Comparison of ENCODE assay signal across 8 cellular contexts in genomic region chr13:33676045-33676699, GRCh38.
DNase-seq lines count a peak whose midpoint lies in the region; ATAC-seq and TF ChIP-seq lines count a peak whose summit lies in the region.

No MANE protein-coding gene starts in this region.

- no peak overlapping the region for H3K27ac ChIP-seq in ACC112 (ENCODE audit: low read depth, low read length)

- DNase-seq in M059J (ENCODE audit: low read depth) (peak; percentile 34), choroid plexus epithelial cell (ENCODE audit: low read depth) (peak; percentile 20)

- H3K4me3 ChIP-seq in ACC112 (ENCODE audit: low read depth, low read length) (peak overlapping the region; percentile 45), choroid plexus epithelial cell (ENCODE audit: low read depth, low read length) (peak overlapping the region; percentile 56), mucosa of stomach (ENCODE audit: low read length) (peak overlapping the region; percentile 43)

- ATAC-seq in GM21360 (IDR thresholded peaks at IDR 0.05; ENCODE audit: unreplicated experiment) (no peak), GM21447 (IDR thresholded peaks at IDR 0.05; ENCODE audit: unreplicated experiment) (no peak), GM21786 (IDR thresholded peaks at IDR 0.05; ENCODE audit: unreplicated experiment) (no peak), HG02885 (IDR thresholded peaks at IDR 0.05; ENCODE audit: poor library complexity, unreplicated experiment) (no peak)

- no peaks in the 10 kb centered on the region for H3K79me2 ChIP-seq in ACC112 (ENCODE audit: control insufficient read depth, insufficient read depth, low read length, unreplicated experiment)

- H3K36me3 ChIP-seq in ACC112 (ENCODE audit: insufficient read depth, low read length) (no peaks in the 10 kb centered on the region), mucosa of stomach (ENCODE audit: control insufficient read depth, insufficient read depth, low read length) (no peaks in the 10 kb centered on the region)

- H3K4me1 ChIP-seq in ACC112 (ENCODE audit: control insufficient read depth, insufficient read depth, low read length, unreplicated experiment) (peaks cover 6% of the 10 kb centered on the region), mucosa of stomach (ENCODE audit: control insufficient read depth, insufficient read depth, low read length) (peaks cover 41% of the 10 kb centered on the region)

- no peaks in the 10 kb centered on the region for H3K9me3 ChIP-seq in mucosa of stomach (ENCODE audit: control insufficient read depth, low read length)

- H2AFZ ChIP-seq in ACC112 (ENCODE audit: low read length, unreplicated experiment): no peak overlapping the region

- H3K9ac ChIP-seq in mucosa of stomach (ENCODE audit: low read length): peak overlapping the region; percentile 45

- TF ChIP-seq CTCF in choroid plexus epithelial cell (conservative IDR thresholded peaks at IDR 0.05; ENCODE audit: low read depth, low read length): no peak

- no peaks in the 10 kb centered on the region for H3K27me3 ChIP-seq in ACC112 (ENCODE audit: insufficient read depth, low read length)
- H3K27me3 ChIP-seq in mucosa of stomach (ENCODE audit: control insufficient read depth, insufficient read depth, low read length): no peaks in the 10 kb centered on the region
